Comparison of ENCODE assay signal across 9 cellular contexts in the genomic region with DNA sequence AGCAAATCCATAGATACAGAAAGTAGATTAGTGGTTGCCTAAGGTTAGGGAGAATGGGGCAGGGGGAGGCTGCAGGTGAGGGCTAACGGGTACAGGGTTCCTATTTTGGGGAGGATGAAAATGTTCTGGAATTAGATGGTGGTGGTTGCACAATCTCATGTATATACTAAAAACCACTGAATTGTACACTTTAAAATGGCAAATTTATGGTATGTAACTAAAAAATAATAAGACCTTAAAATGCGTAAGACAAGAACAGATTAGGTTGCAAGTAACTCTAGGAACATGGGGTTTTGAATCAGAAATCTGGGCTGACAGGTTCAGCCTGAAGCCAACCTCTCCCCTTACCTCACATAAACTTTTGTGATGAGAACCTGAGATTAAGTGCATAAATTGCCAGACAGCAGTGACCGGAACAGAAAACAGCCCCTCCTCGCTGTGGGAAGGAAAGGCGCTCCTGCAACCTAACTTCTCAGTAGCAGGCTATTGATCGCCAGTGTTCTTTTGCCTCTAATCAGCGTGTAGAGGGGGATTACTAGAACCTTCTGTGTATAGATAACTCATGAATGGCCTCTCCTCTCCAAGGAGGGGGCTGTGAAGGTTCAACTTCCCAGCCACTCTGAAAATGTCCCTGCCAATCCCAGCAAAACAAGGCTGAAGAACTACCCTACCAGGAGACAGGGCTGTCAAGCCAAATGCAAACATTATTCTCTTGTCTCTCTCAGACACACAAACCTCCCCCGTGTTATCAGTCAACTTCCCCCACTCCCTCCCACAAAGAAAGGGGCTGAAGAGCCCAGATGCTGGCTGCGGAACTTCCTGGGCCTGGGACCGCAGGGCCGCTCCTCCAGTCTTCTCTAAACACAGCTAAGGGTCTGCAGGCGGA. TPM values are rescaled to one million over a fixed set of nuclear protein-coding genes. Genes with fewer than 3 reads are reported as not detected.
A peak's percentile ranks its signal among the peaks of the same experiment; 100 is the strongest.
DNase-seq lines count a peak whose midpoint lies in the region; ATAC-seq and TF ChIP-seq lines count a peak whose summit lies in the region.
"Had no signal": no experiment of that assay in that cellular context is flagged by ENCODE, and none has a peak within 500 bp of the region (broad histone marks: within the 10 kb centered on the region; RNA-seq: fewer than 3 reads in every experiment).

No MANE protein-coding gene starts in this region.

- H3K4me3 ChIP-seq in CD4-positive, alpha-beta memory T cell (ENCODE audit: low read length in 2 of 2), result peak overlapping the region in 1 of 2 donors; percentile 54
- peak overlapping the region; percentile 95 for H3K4me3 ChIP-seq in OCI-LY1 (ENCODE audit: low read depth, low read length, poor library complexity, severe bottlenecking)
- peak overlapping the region; percentile 98 for H3K4me3 ChIP-seq in coronary artery
- peak overlapping the region; percentile 61 for H3K4me3 ChIP-seq in neural progenitor cell

- no peaks in the 10 kb centered on the region for H3K36me3 ChIP-seq in CD4-positive, alpha-beta memory T cell (ENCODE audit: insufficient read depth, low read length)
- H3K36me3 ChIP-seq in OCI-LY1 (ENCODE audit: insufficient read depth, low read length) (no peaks in the 10 kb centered on the region; the same call in 1 of the 2 replicates), neural progenitor cell (no peaks in the 10 kb centered on the region)

- no peak for DNase-seq in CD4-positive, alpha-beta memory T cell
- DNase-seq in coronary artery (ENCODE audit: low spot score) (no peak), neural progenitor cell (ENCODE audit: low spot score) (no peak)
- no peak for DNase-seq in activated CD4-positive, alpha-beta T cell treated with anti-CD3 and anti-CD28 coated beads, Interleukin-2, amount 50 U/mL, for 1 hour

- H2AFZ ChIP-seq in OCI-LY1 (ENCODE audit: low read length) (no peak overlapping the region), neural progenitor cell (replicated peaks) (no peak overlapping the region)

- H3K4me1 ChIP-seq in CD4-positive, alpha-beta memory T cell (ENCODE audit: insufficient read depth, low read length), result peaks cover 28% of the 10 kb centered on the region
- H3K4me1 ChIP-seq in OCI-LY1 (ENCODE audit: insufficient read depth, low read length, severe bottlenecking), result peaks cover 21% of the 10 kb centered on the region
- H3K4me1 ChIP-seq in neural progenitor cell, result peaks cover 25% of the 10 kb centered on the region

- H3K4me2 ChIP-seq in OCI-LY1 (ENCODE audit: low read length) (peak overlapping the region; percentile 95), neural progenitor cell (peak overlapping the region; percentile 95)

- no peak for ATAC-seq in GM18520 (IDR thresholded peaks at IDR 0.05; ENCODE audit: unreplicated experiment)
- ATAC-seq in HG03432 (IDR thresholded peaks at IDR 0.05; ENCODE audit: unreplicated experiment), result no peak
- ATAC-seq in HG02885 (IDR thresholded peaks at IDR 0.05; ENCODE audit: poor library complexity, unreplicated experiment), result no peak

- TF ChIP-seq CTCF in OCI-LY1 (IDR thresholded peaks at IDR 0.05; ENCODE audit: low read length) (no peak), coronary artery (IDR thresholded peaks at IDR 0.05) (no peak), neural progenitor cell (IDR thresholded peaks at IDR 0.05) (no peak)

- intact Hi-C loops in CD4-positive, alpha-beta memory T cell (cut with micrococcal nuclease), result loop anchor here (2.0 to 10.0 kb wide), 9 partner anchors 48 to 1491 kb away; partner anchors contain the start of genes FICD, KCTD10, MMAB and MVK

- H3K27ac ChIP-seq in CD4-positive, alpha-beta memory T cell (ENCODE audit: low read depth, low read length), result peak overlapping the region; percentile 67
- H3K27ac ChIP-seq in OCI-LY1 (ENCODE audit: low read depth, low read length, poor library complexity, severe bottlenecking) (peak overlapping the region; percentile 44), coronary artery (peak overlapping the region; percentile 94 to 99), neural progenitor cell (no peak overlapping the region)

- no peaks in the 10 kb centered on the region for H3K27me3 Mint-ChIP-seq in CD4-positive, alpha-beta memory T cell
- H3K27me3 Mint-ChIP-seq in neural progenitor cell (ENCODE audit: insufficient read depth, low read depth), result peaks cover 17% of the 10 kb centered on the region

- H3K36me3 Mint-ChIP-seq in CD4-positive, alpha-beta memory T cell, result peaks cover 0 to 23% of the 10 kb centered on the region in 2 donors
- H3K36me3 Mint-ChIP-seq in neural progenitor cell, result peaks cover 28% of the 10 kb centered on the region

- H3K9me3 Mint-ChIP-seq in CD4-positive, alpha-beta memory T cell, result no peaks in the 10 kb centered on the region
- no peaks in the 10 kb centered on the region for H3K9me3 Mint-ChIP-seq in neural progenitor cell

- peaks cover 30 to 45% (median 38%) of the 10 kb centered on the region in 4 donors for H3K4me1 Mint-ChIP-seq in CD4-positive, alpha-beta memory T cell
- H3K4me1 Mint-ChIP-seq in neural progenitor cell, result peaks cover 58% of the 10 kb centered on the region

- POLR2A ChIA-PET in CD4-positive, alpha-beta memory T cell (lab: Charles Lee; ENCODE audit: partially characterized antibody), result no interaction called here

- no peaks in the 10 kb centered on the region for H4K20me1 ChIP-seq in OCI-LY1 (ENCODE audit: insufficient read depth, low read length)
- peaks cover 4% of the 10 kb centered on the region for H4K20me1 ChIP-seq in neural progenitor cell (ENCODE audit: low read depth)

- H3K27ac Mint-ChIP-seq in CD4-positive, alpha-beta memory T cell, result peak overlapping the region; percentile 70 to 96 (median 85)
- peak overlapping the region; percentile 97 for H3K27ac Mint-ChIP-seq in neural progenitor cell

- H3K9me3 ChIP-seq in CD4-positive, alpha-beta memory T cell (ENCODE audit: control insufficient read depth in 1 of 2, low read length in 2 of 2), result no peaks in the 10 kb centered on the region
- no peaks in the 10 kb centered on the region for H3K9me3 ChIP-seq in OCI-LY1 (ENCODE audit: low read length)
- H3K9me3 ChIP-seq in neural progenitor cell (ENCODE audit: low read depth), result peaks cover 7% of the 10 kb centered on the region

- H3K79me2 ChIP-seq in OCI-LY1 (ENCODE audit: insufficient read depth, low read length) (0 out of 2 replicates have a peak, but pooled peaks cover 3% of the 10 kb centered on the region), neural progenitor cell (ENCODE audit: low read depth) (peaks cover 47% of the 10 kb centered on the region)

- H3K9me2 ChIP-seq in OCI-LY1 (ENCODE audit: low read depth, low read length), result no peaks in the 10 kb centered on the region

- H3K27me3 ChIP-seq in CD4-positive, alpha-beta memory T cell (ENCODE audit: insufficient read depth, low read length), result no peaks in the 10 kb centered on the region
- H3K27me3 ChIP-seq in OCI-LY1 (ENCODE audit: insufficient read depth, low read length) (no peaks in the 10 kb centered on the region), neural progenitor cell (no peaks in the 10 kb centered on the region)

- CTCF ChIA-PET in CD4-positive, alpha-beta memory T cell (lab: Charles Lee; ENCODE audit: partially characterized antibody), result no interaction called here

- H3K4me3 Mint-ChIP-seq in CD4-positive, alpha-beta memory T cell, result peak overlapping the region in 7 of 8 donors; percentile 55 to 98 (median 94)
- H3K4me3 Mint-ChIP-seq in neural progenitor cell, result peak overlapping the region; percentile 97

- H3F3A ChIP-seq in OCI-LY1 (ENCODE audit: insufficient read depth, low read length), result no peaks in the 10 kb centered on the region
- peaks cover 27% of the 10 kb centered on the region for H3F3A ChIP-seq in neural progenitor cell (ENCODE audit: low read depth)

- H3K9ac ChIP-seq in OCI-LY1 (ENCODE audit: low read length) (peak overlapping the region; percentile 92; the same call in 1 of the 2 replicates), neural progenitor cell (peak overlapping the region; percentile 13)

RNA-seq across cellular contexts. Expression of gene SSH1, which starts 1.9 kb away (rescaled TPM):
- 10 to 100 TPM; 32.3 to 38.0 TPM for total RNA-seq in CD4-positive, alpha-beta memory T cell
- polyA plus RNA-seq in CD4-positive, alpha-beta memory T cell, result 1 to 10 TPM; 1.4 to 9.3 TPM
- 8.4 and 10.2 TPM in 2 replicates for total RNA-seq in neural progenitor cell (ENCODE audit: low replicate concordance)

RNA-seq across cellular contexts. Expression of gene DAO, which starts 24.4 kb away (rescaled TPM):
- not detected for total RNA-seq in CD4-positive, alpha-beta memory T cell
- not detected for polyA plus RNA-seq in CD4-positive, alpha-beta memory T cell
- total RNA-seq in neural progenitor cell (ENCODE audit: low replicate concordance), result not detected in 2 replicates
- total RNA-seq: mononuclear cell had no signal
